Comparison of ENCODE assay signal across 1 cellular context in the genomic region with DNA sequence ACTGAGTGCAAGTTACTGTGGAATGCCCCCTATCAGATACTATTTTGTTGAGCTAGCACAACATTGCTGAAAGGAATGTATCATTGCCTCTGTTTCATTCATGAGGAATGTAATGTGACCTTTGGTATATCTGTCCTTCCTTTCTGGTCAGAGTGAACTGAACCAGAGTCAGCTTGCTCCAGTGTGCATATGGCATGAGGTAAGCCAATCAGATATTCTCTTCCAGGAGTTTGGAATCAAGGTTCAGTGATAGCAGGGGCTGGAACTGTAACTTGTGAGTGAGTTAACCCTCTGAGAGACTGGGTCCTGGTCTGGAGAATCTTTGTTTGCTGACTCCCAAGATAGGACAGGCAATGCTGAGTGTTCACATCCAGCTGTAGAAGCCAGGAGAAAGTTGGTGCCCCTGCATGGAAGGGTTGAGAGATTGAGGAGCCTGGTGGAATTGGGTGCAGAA.
TF ChIP-seq lines count a peak whose summit lies in the region.

No MANE protein-coding gene starts in this region.

TF ChIP-seq in HepG2, 621 proteins besides CTCF, POLR2A, EP300 and RAD21 (continued from another document):
- peak; percentile 84 for TF ChIP-seq ARID5B (CRISPR knock-in tag; IDR thresholded peaks at IDR 0.05)
- TF ChIP-seq ATRX (CRISPR knock-in tag; IDR thresholded peaks at IDR 0.05; ENCODE audit: borderline replicate concordance) = no peak
- TF ChIP-seq SAP130 (CRISPR knock-in tag; IDR thresholded peaks at IDR 0.05; ENCODE audit: low read depth) = peak; percentile 66
- TF ChIP-seq CHCHD3 (CRISPR knock-in tag; IDR thresholded peaks at IDR 0.05) = no peak
- peak; percentile 98 for TF ChIP-seq TEAD3 (CRISPR knock-in tag; optimal IDR thresholded peaks at IDR 0.05; ENCODE audit: borderline replicate concordance)
- TF ChIP-seq, protein P1, sequence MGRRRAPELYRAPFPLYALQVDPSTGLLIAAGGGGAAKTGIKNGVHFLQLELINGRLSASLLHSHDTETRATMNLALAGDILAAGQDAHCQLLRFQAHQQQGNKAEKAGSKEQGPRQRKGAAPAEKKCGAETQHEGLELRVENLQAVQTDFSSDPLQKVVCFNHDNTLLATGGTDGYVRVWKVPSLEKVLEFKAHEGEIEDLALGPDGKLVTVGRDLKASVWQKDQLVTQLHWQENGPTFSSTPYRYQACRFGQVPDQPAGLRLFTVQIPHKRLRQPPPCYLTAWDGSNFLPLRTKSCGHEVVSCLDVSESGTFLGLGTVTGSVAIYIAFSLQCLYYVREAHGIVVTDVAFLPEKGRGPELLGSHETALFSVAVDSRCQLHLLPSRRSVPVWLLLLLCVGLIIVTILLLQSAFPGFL (CRISPR knock-in tag; IDR thresholded peaks at IDR 0.05) = no peak
- peak; percentile 23; the same call in 1 of the 2 replicates for TF ChIP-seq ZNF501 (CRISPR knock-in tag; IDR thresholded peaks at IDR 0.05)
- TF ChIP-seq KAT8 (CRISPR knock-in tag; IDR thresholded peaks at IDR 0.05) = peak; percentile 71
- TF ChIP-seq XBP1 (CRISPR knock-in tag; IDR thresholded peaks at IDR 0.05) = no peak
- no peak for TF ChIP-seq TCF12 (IDR thresholded peaks at IDR 0.05)
- no peak for TF ChIP-seq TCF12 (CRISPR knock-in tag; IDR thresholded peaks at IDR 0.05)
- no peak for TF ChIP-seq ZNF460 (CRISPR knock-in tag; IDR thresholded peaks at IDR 0.05; ENCODE audit: borderline replicate concordance)
- no peak for TF ChIP-seq ZNF17 (CRISPR knock-in tag; IDR thresholded peaks at IDR 0.05)
- TF ChIP-seq, protein P2, sequence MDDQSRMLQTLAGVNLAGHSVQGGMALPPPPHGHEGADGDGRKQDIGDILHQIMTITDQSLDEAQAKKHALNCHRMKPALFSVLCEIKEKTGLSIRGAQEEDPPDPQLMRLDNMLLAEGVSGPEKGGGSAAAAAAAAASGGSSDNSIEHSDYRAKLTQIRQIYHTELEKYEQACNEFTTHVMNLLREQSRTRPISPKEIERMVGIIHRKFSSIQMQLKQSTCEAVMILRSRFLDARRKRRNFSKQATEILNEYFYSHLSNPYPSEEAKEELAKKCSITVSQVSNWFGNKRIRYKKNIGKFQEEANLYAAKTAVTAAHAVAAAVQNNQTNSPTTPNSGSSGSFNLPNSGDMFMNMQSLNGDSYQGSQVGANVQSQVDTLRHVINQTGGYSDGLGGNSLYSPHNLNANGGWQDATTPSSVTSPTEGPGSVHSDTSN (CRISPR knock-in tag; IDR thresholded peaks at IDR 0.05; ENCODE audit: borderline replicate concordance) = no peak
- TF ChIP-seq ZNF709 (CRISPR knock-in tag; IDR thresholded peaks at IDR 0.05) = no peak
- peak; percentile 53; the same call in 1 of the 2 replicates for TF ChIP-seq ZNF609 (CRISPR knock-in tag; IDR thresholded peaks at IDR 0.05; ENCODE audit: borderline replicate concordance)
- peak; percentile 75 for TF ChIP-seq JUND (CRISPR knock-in tag; IDR thresholded peaks at IDR 0.05)
- TF ChIP-seq PAF1 (CRISPR knock-in tag; IDR thresholded peaks at IDR 0.05) = no peak
- TF ChIP-seq DNMT1 (CRISPR knock-in tag; IDR thresholded peaks at IDR 0.05) = no peak
